In genomic region chr17:64837018-64837761, GRCh38 we compare ENCODE assay signal across 1 cellular context.
TF ChIP-seq lines count a peak whose summit lies in the region.

No MANE protein-coding gene starts in this region.

TF ChIP-seq in GM12878, 131 proteins besides CTCF, POLR2A, EP300 and RAD21 (continued from another document):
- 0 out of 2 replicates have a peak, but pooled peaks have one; percentile 45 for TF ChIP-seq NKRF (conservative IDR thresholded peaks at IDR 0.05)
